Comparison of ENCODE assay signal across 9 cellular contexts in genomic region chr6:168441434-168442391, GRCh38. TPM values are rescaled to one million over a fixed set of nuclear protein-coding genes. Genes with fewer than 3 reads are reported as not detected.
DNase-seq lines count a peak whose midpoint lies in the region; ATAC-seq and TF ChIP-seq lines count a peak whose summit lies in the region.
"Had no signal": no experiment of that assay in that cellular context is flagged by ENCODE, and none has a peak within 500 bp of the region (broad histone marks: within the 10 kb centered on the region; RNA-seq: fewer than 3 reads in every experiment).

No MANE protein-coding gene starts in this region.

- intact Hi-C loops in aorta (cut with DNase I) = loop anchor here (1.0 to 5.0 kb wide), 4 partner anchors 10 to 86 kb away; no protein-coding TSS in a partner anchor

- no peak overlapping the region for H3K27ac Mint-ChIP-seq in activated CD8-positive, alpha-beta memory T cell treated with anti-CD3 and anti-CD28 coated beads, Interleukin-2, amount 10 ng/mL, durations not matched to agents 7 days and 5 days
- no peak overlapping the region for H3K27ac Mint-ChIP-seq in osteocyte (ENCODE audit: unreplicated experiment)

- CTCF ChIA-PET in activated CD8-positive, alpha-beta memory T cell treated with anti-CD3 and anti-CD28 coated beads, Interleukin-2, amount 10 ng/mL, durations not matched to agents 7 days and 5 days (lab: Charles Lee) = no interaction called here

- no peak for ATAC-seq in activated CD8-positive, alpha-beta memory T cell treated with anti-CD3 and anti-CD28 coated beads, Interleukin-2, amount 10 ng/mL, durations not matched to agents 7 days and 5 days
- ATAC-seq in aorta (ENCODE audit: low FRiP score) (peak; percentile 65), GM18519 (IDR thresholded peaks at IDR 0.05; ENCODE audit: low FRiP score, unreplicated experiment) (no peak), HG02938 (IDR thresholded peaks at IDR 0.05; ENCODE audit: unreplicated experiment) (no peak)

- H3K27me3 ChIP-seq in right atrium auricular region (no peaks in the 10 kb centered on the region), aorta (ENCODE audit: control insufficient read depth in 1 of 2, insufficient read depth in 2 of 2, low read length in 1 of 2) (no peaks in the 10 kb centered on the region)

- H3K27ac ChIP-seq in right atrium auricular region (peak overlapping the region; percentile 40 to 57), aorta (ENCODE audit: low read depth in 1 of 2, low read length in 2 of 2) (peak overlapping the region; percentile 30 to 36)

- H3K36me3 Mint-ChIP-seq in activated CD8-positive, alpha-beta memory T cell treated with anti-CD3 and anti-CD28 coated beads, Interleukin-2, amount 10 ng/mL, durations not matched to agents 7 days and 5 days = no peaks in the 10 kb centered on the region
- H3K36me3 Mint-ChIP-seq in osteocyte (ENCODE audit: unreplicated experiment) = peaks cover 5% of the 10 kb centered on the region

- no peaks in the 10 kb centered on the region for H3K4me1 Mint-ChIP-seq in activated CD8-positive, alpha-beta memory T cell treated with anti-CD3 and anti-CD28 coated beads, Interleukin-2, amount 10 ng/mL, durations not matched to agents 7 days and 5 days
- peaks cover 28% of the 10 kb centered on the region for H3K4me1 Mint-ChIP-seq in osteocyte (ENCODE audit: unreplicated experiment)

- H3K36me3 ChIP-seq in right atrium auricular region = no peaks in the 10 kb centered on the region
- H3K36me3 ChIP-seq in aorta (ENCODE audit: control insufficient read depth in 1 of 2, insufficient read depth in 2 of 2, low read length in 1 of 2) = no peaks in the 10 kb centered on the region

- no peak for TF ChIP-seq CTCF in right atrium auricular region (IDR thresholded peaks at IDR 0.05)
- TF ChIP-seq CTCF in osteocyte (IDR thresholded peaks at IDR 0.05) = no peak

- H3K4me3 Mint-ChIP-seq in activated CD8-positive, alpha-beta memory T cell treated with anti-CD3 and anti-CD28 coated beads, Interleukin-2, amount 10 ng/mL, durations not matched to agents 7 days and 5 days = no peak overlapping the region
- peak overlapping the region; percentile 53 for H3K4me3 Mint-ChIP-seq in osteocyte (ENCODE audit: unreplicated experiment)

- 1% methylated on average over 86 to 87 of the region's 87 CpGs for WGBS in aorta, 2 donors

- peak; percentile 47 for DNase-seq in activated CD8-positive, alpha-beta memory T cell treated with anti-CD3 and anti-CD28 coated beads for 24 hours
- no peak for DNase-seq in activated CD8-positive, alpha-beta memory T cell treated with anti-CD3 and anti-CD28 coated beads, Interleukin-2, amount 10 ng/mL, durations not matched to agents 7 days and 5 days
- DNase-seq in right atrium auricular region (ENCODE audit: low spot score) (no peak), osteocyte (ENCODE audit: extremely low spot score, unreplicated experiment) (peak; percentile 83), aorta (no peak), SIG-M5 treated with dmso at 0.1 percent for 504 hours (lab: John Stamatoyannopoulos, UW; ENCODE audit: unreplicated experiment) (no peak)
- DNase-seq: amygdala had no signal

- H3K4me1 ChIP-seq in right atrium auricular region (peaks cover 0 to 19% of the 10 kb centered on the region in 2 donors), aorta (ENCODE audit: control insufficient read depth in 1 of 2, insufficient read depth in 2 of 2, low read length in 2 of 2) (peaks cover 2% of the 10 kb centered on the region in 2 donors)

- no peaks in the 10 kb centered on the region for H3K9me3 ChIP-seq in right atrium auricular region
- H3K9me3 ChIP-seq in aorta (ENCODE audit: control insufficient read depth, low read length) = no peaks in the 10 kb centered on the region

- peaks cover 46% of the 10 kb centered on the region for H3K27me3 Mint-ChIP-seq in activated CD8-positive, alpha-beta memory T cell treated with anti-CD3 and anti-CD28 coated beads, Interleukin-2, amount 10 ng/mL, durations not matched to agents 7 days and 5 days
- H3K27me3 Mint-ChIP-seq in osteocyte (ENCODE audit: unreplicated experiment) = peaks cover 59% of the 10 kb centered on the region

- no peaks in the 10 kb centered on the region for H3K9me3 Mint-ChIP-seq in activated CD8-positive, alpha-beta memory T cell treated with anti-CD3 and anti-CD28 coated beads, Interleukin-2, amount 10 ng/mL, durations not matched to agents 7 days and 5 days (ENCODE audit: low read depth)
- H3K9me3 Mint-ChIP-seq in osteocyte (ENCODE audit: unreplicated experiment) = no peaks in the 10 kb centered on the region

- peak overlapping the region; percentile 39 to 63 for H3K4me3 ChIP-seq in right atrium auricular region
- peak overlapping the region; percentile 58 to 88 for H3K4me3 ChIP-seq in aorta (ENCODE audit: low read length in 2 of 2)

RNA-seq across cellular contexts. Expression of gene SMOC2, which starts 0.7 kb away (rescaled TPM):
- not detected for total RNA-seq in activated CD8-positive, alpha-beta memory T cell treated with anti-CD3 and anti-CD28 coated beads, Interleukin-2, amount 10 ng/mL, durations not matched to agents 7 days and 5 days
- total RNA-seq in right atrium auricular region (10 to 100 TPM; 10.8 to 31.7 TPM), osteocyte (11.5 and 11.6 TPM in 2 replicates), aorta (100 to 1,000 TPM; 203 to 369 TPM)
- 100 to 1,000 TPM; 228 to 303 TPM for polyA plus RNA-seq in aorta

Comparison
In these comparisons a context has a peak if more than half of its experiments do, and no peak if none do; other contexts are left out.
1. DNase-seq: peak in activated CD8-positive, alpha-beta memory T cell treated with anti-CD3 and anti-CD28 coated beads for 24 hours (single experiment) and osteocyte (single experiment); none in activated CD8-positive, alpha-beta memory T cell treated with anti-CD3 and anti-CD28 coated beads, Interleukin-2, amount 10 ng/mL, durations not matched to agents 7 days and 5 days (single experiment), right atrium auricular region (single experiment), aorta (0 of 2) and SIG-M5 treated with dmso at 0.1 percent for 504 hours (single experiment).
2. RNA of gene SMOC2, which starts 0.7 kb away (total RNA-seq): 203 to 369 TPM in aorta, 10.8 to 31.7 TPM in right atrium auricular region and 11.5 to 11.6 TPM in osteocyte; not detected in activated CD8-positive, alpha-beta memory T cell treated with anti-CD3 and anti-CD28 coated beads, Interleukin-2, amount 10 ng/mL, durations not matched to agents 7 days and 5 days; every median in the first group is over 10 times any median in the second.